20 cellular contexts compared by ENCODE assay signal in the genomic region with DNA sequence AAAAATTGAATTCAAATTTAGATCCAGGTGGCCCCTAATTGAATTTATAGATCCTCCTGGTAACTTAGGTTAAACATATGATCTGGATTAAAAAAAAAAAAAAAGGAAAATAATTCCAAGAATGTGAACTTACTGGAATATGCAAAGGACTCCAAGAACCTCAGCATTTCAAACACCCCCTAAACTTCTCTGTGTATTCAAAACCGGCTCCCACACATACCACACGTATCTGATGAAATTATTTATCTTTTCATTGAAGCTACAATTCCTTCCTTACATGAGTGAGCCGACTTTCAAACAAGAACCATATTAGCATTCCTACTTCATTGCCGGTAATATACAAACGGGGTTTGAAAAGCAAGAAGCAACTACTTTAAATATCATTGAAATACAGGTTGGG.
DNase-seq lines count a peak whose midpoint lies in the region; ATAC-seq, FAIRE-seq and TF ChIP-seq lines count a peak whose summit lies in the region.
"Had no signal": no experiment of that assay in that cellular context is flagged by ENCODE, and none has a peak within 500 bp of the region (broad histone marks: within the 10 kb centered on the region; RNA-seq: fewer than 3 reads in every experiment).

No MANE protein-coding gene starts in this region.

- no peak overlapping the region for H2BK15ac ChIP-seq in H1 (ENCODE audit: low read length)

- no peak overlapping the region for H3K4me3 ChIP-seq in H1 (ENCODE audit: extremely low read depth in 1 of 4, insufficient read depth in 2 of 4, low read depth in 3 of 4, low read length in 4 of 4)
- H3K4me3 ChIP-seq: BLaER1 treated with 17β-estradiol and CSF1 and Interleukin-3, amounts not matched to agents 10 nM and 100 nM; coronary artery; upper lobe of right lung had no signal

- H4K20me1 ChIP-seq in H1 (replicated peaks in 1 of 2; ENCODE audit: control insufficient read depth in 1 of 2, insufficient read depth in 2 of 2, low read length in 2 of 2): no peaks in the 10 kb centered on the region
- H4K20me1 ChIP-seq: BLaER1 treated with 17β-estradiol and CSF1 and Interleukin-3, amounts not matched to agents 10 nM and 100 nM had no signal

- no peak overlapping the region for H4K91ac ChIP-seq in H1 (replicated peaks; ENCODE audit: insufficient read length, low read length)

- no peak overlapping the region for H4K5ac ChIP-seq in H1 (ENCODE audit: insufficient read length, low read depth, low read length)

- ATAC-seq in GM19351 (IDR thresholded peaks at IDR 0.05; ENCODE audit: unreplicated experiment): no peak
- ATAC-seq: activated CD8-positive, alpha-beta memory T cell treated with anti-CD3 and anti-CD28 coated beads, Interleukin-2, amount 10 ng/mL, durations not matched to agents 7 days and 5 days; activated naive CD4-positive, alpha-beta T cell treated with anti-CD3 and anti-CD28 coated beads, Interleukin-2, amount 50 U/mL, for 72 hours; left lobe of liver; upper lobe of right lung had no signal

- no peaks in the 10 kb centered on the region for H3K23me2 ChIP-seq in H1 (ENCODE audit: low read depth, low read length)

- no peak for TF ChIP-seq RAD21 in H1 (IDR thresholded peaks at IDR 0.05 in 1 of 2, conservative IDR thresholded peaks at IDR 0.05 in 1 of 2; ENCODE audit: low read depth in 2 of 2, low read length in 2 of 2)

- H2BK120ac ChIP-seq in H1 (replicated peaks; ENCODE audit: low read depth, low read length): no peak overlapping the region

- H3K9me3 ChIP-seq in H1 (ENCODE audit: insufficient read depth in 2 of 2, low read depth in 1 of 2, low read length in 1 of 2): no peaks in the 10 kb centered on the region
- H3K9me3 ChIP-seq: BLaER1 treated with 17β-estradiol and CSF1 and Interleukin-3, amounts not matched to agents 10 nM and 100 nM; upper lobe of right lung had no signal

- no peak for TF ChIP-seq EP300 in H1 (IDR thresholded peaks at IDR 0.05; ENCODE audit: borderline replicate concordance in 1 of 2, low read depth in 2 of 2, low read length in 2 of 2)

- H3K23ac ChIP-seq in H1 (ENCODE audit: insufficient read length): no peak overlapping the region

- no peak overlapping the region for H3K56ac ChIP-seq in H1 (replicated peaks; ENCODE audit: insufficient read length, low read depth, low read length)

- no peak for FAIRE-seq in H1 (lab: Jason Lieb, UNC)

- H3K9ac ChIP-seq in H1 (replicated peaks in 1 of 4; ENCODE audit: extremely low read depth in 1 of 4, low read depth in 3 of 4, low read length in 3 of 4): no peak overlapping the region
- H3K9ac ChIP-seq: BLaER1 treated with 17β-estradiol and CSF1 and Interleukin-3, amounts not matched to agents 10 nM and 100 nM had no signal

- H2AFZ ChIP-seq in H1 (ENCODE audit: low read length): no peak overlapping the region

- H3K4ac ChIP-seq in H1 (replicated peaks; ENCODE audit: insufficient read length, low read depth, low read length): no peak overlapping the region

- H2BK5ac ChIP-seq in H1 (ENCODE audit: low read depth, low read length): no peak overlapping the region

- H3K14ac ChIP-seq in H1 (ENCODE audit: insufficient read length): no peak overlapping the region

- H3K4me2 ChIP-seq in H1 (ENCODE audit: insufficient read depth in 1 of 2, low read depth in 2 of 2, low read length in 2 of 2): no peak overlapping the region
- H3K4me2 ChIP-seq: BLaER1 treated with 17β-estradiol and CSF1 and Interleukin-3, amounts not matched to agents 10 nM and 100 nM had no signal

- H3K27ac ChIP-seq in H1 (ENCODE audit: low read depth, low read length): no peak overlapping the region
- H3K27ac ChIP-seq: BLaER1 treated with 17β-estradiol and CSF1 and Interleukin-3, amounts not matched to agents 10 nM and 100 nM; coronary artery; epithelial cell of prostate; upper lobe of right lung had no signal

- no peaks in the 10 kb centered on the region for H3K79me1 ChIP-seq in H1 (ENCODE audit: low read depth, low read length)

- H3K36me3 ChIP-seq in H1 (ENCODE audit: control insufficient read depth in 2 of 4, insufficient read depth in 4 of 4, low read length in 3 of 4): no peaks in the 10 kb centered on the region
- H3K36me3 ChIP-seq: BLaER1 treated with 17β-estradiol and CSF1 and Interleukin-3, amounts not matched to agents 10 nM and 100 nM; upper lobe of right lung had no signal

- no peak overlapping the region for H2BK20ac ChIP-seq in H1 (ENCODE audit: low read length)

- DNase-seq in HS-27A (ENCODE audit: low read depth) (peak; percentile 54), H1 (ENCODE audit: low read depth in 1 of 2, low spot score in 2 of 2) (no peak), left kidney (ENCODE audit: low read depth, low spot score) (peak; percentile 9), RPMI8226 (no peak), NCI-H524 (lab: John Stamatoyannopoulos, UW) (no peak), SHP77 treated with DMSO at 0.1 percent for 48 hours (lab: John Stamatoyannopoulos, UW) (no peak)
- DNase-seq: activated CD4-positive, alpha-beta T cell treated with anti-CD3 and anti-CD28 coated beads, Interleukin-2, amount 10 ng/mL, durations not matched to agents 24 days and 14 days; activated CD8-positive, alpha-beta memory T cell treated with anti-CD3 and anti-CD28 coated beads, Interleukin-2, amount 10 ng/mL, durations not matched to agents 7 days and 5 days; KBM-7; midbrain; NCI-H2171 treated with DMSO at 0.1 percent for 48 hours; SIG-M5; stimulated activated CD8-positive, alpha-beta memory T cell treated with anti-CD3 and anti-CD28 coated beads, Interleukin-4, amount 100 ng/mL, for 48 hours; upper lobe of right lung had no signal

- no peak overlapping the region for H3K18ac ChIP-seq in H1 (ENCODE audit: extremely low read depth, low read length)

- POLR2A ChIA-PET in H1 (lab: Charles Lee; ENCODE audit: partially characterized antibody): no interaction called here

- no peaks in the 10 kb centered on the region for H3K27me3 ChIP-seq in H1 (replicated peaks in 1 of 4; ENCODE audit: control insufficient read depth in 3 of 4, extremely low read depth in 1 of 4, insufficient read depth in 3 of 4, low read length in 3 of 4)
- H3K27me3 ChIP-seq: BLaER1 treated with 17β-estradiol and CSF1 and Interleukin-3, amounts not matched to agents 10 nM and 100 nM; upper lobe of right lung had no signal

- H2BK12ac ChIP-seq in H1 (ENCODE audit: low read depth, low read length): no peak overlapping the region

- TF ChIP-seq POLR2A in H1 (IDR thresholded peaks at IDR 0.05; ENCODE audit: control extremely low read depth in 1 of 2, low read depth in 2 of 2, low read length in 2 of 2): no peak

- H3K79me2 ChIP-seq in H1 (ENCODE audit: control insufficient read depth in 1 of 2, insufficient read depth in 2 of 2, low read length in 2 of 2): no peaks in the 10 kb centered on the region

- CTCF ChIA-PET in H1 (lab: Charles Lee; ENCODE audit: partially characterized antibody): interaction anchor here (1.0 to 3.2 kb wide), 8 partner anchors 12 to 661 kb away, joined by 3 to 15 read pairs (median 4); no protein-coding TSS in a partner anchor

- no peak for TF ChIP-seq CTCF in H1 (IDR thresholded peaks at IDR 0.05; ENCODE audit: control extremely low read depth in 1 of 3, insufficient read depth in 1 of 3, low read depth in 1 of 3, low read length in 3 of 3)

- WGBS in H1 (ENCODE audit: extremely low coverage in 1 of 2, insufficient coverage in 1 of 2, insufficient read length in 1 of 2, insufficient replicate concordance in 2 of 2, low coverage in 1 of 2, low lambda C conversion rate in 2 of 2, missing lambda C conversion rate in 1 of 2), 2 experiments: 77% methylated on average over 5 of the region's 5 CpGs; no CpG with 5 or more reads in 1 of the 2 experiments

- H2AK5ac ChIP-seq in H1 (ENCODE audit: low read depth, low read length): no peak overlapping the region

- H4K8ac ChIP-seq in H1 (ENCODE audit: extremely low read depth, insufficient read depth, low read length): 0 out of 2 replicates have a peak overlapping the region, but pooled peaks have one; percentile 25

- no peaks in the 10 kb centered on the region for H3K4me1 ChIP-seq in H1 (replicated peaks in 1 of 4; ENCODE audit: control insufficient read depth in 3 of 4, insufficient read depth in 4 of 4, low read length in 3 of 4)
- H3K4me1 ChIP-seq: BLaER1 treated with 17β-estradiol and CSF1 and Interleukin-3, amounts not matched to agents 10 nM and 100 nM; upper lobe of right lung had no signal

TF ChIP-seq in H1, 55 proteins besides CTCF, POLR2A, EP300 and RAD21:
- TF ChIP-seq EZH2 (IDR thresholded peaks at IDR 0.05; ENCODE audit: low read depth, low read length, severe bottlenecking): no peak

Comparison
In these comparisons a context has a peak if more than half of its experiments do, and no peak if none do; other contexts are left out.
1. DNase-seq: peak in HS-27A (single experiment) and left kidney (single experiment); none in H1 (0 of 2), RPMI8226 (single experiment), NCI-H524 (0 of 2) and SHP77 treated with DMSO at 0.1 percent for 48 hours (single experiment).